ENCODE assay signal across 11 cellular contexts in the genomic region with DNA sequence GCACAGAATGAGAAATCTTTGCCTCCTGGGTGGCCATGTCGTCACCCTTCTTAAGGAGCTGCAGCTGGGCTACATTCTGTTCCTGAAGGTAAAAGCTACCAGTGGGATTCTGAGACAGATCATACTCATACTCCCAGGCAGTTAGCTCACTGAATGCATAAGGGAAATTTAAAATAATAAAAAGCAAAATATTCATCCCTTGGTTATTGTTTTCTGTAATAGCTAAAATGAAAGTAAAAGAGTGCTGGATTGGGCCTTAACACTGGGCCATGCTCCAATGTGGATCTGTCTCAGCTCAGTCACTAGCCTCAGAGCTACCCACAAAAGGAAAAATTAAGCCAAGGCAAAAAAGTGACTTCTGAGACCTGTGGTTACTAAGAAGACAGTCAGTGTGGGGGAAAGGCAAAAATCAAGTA. TPM values are rescaled to one million over a fixed set of nuclear protein-coding genes. Genes with fewer than 3 reads are reported as not detected.
DNase-seq lines count a peak whose midpoint lies in the region; ATAC-seq, FAIRE-seq and TF ChIP-seq lines count a peak whose summit lies in the region.
"Had no signal": no experiment of that assay in that cellular context is flagged by ENCODE, and none has a peak within 500 bp of the region (broad histone marks: within the 10 kb centered on the region; RNA-seq: fewer than 3 reads in every experiment).

No MANE protein-coding gene starts in this region.

- no peak overlapping the region for H2BK120ac ChIP-seq in mesenchymal stem cell (ENCODE audit: low read depth, low read length)

- no peak overlapping the region for H2BK5ac ChIP-seq in mesenchymal stem cell (ENCODE audit: low read depth, low read length, poor library complexity, severe bottlenecking)

- SMC1A ChIA-PET in GM12878 (lab: Charles Lee; ENCODE audit: uncharacterized antibody, unreplicated experiment), result interaction anchor here (1.0 to 2.9 kb wide), 3 partner anchors 8 to 12 kb away, joined by 3 to 13 read pairs (median 4); no protein-coding TSS in a partner anchor

- no TSS peak for BruUV-seq in MCF 10A (replicated peaks; lab: Mats Ljungman, UMichigan)
- no TSS peak for BruUV-seq in GM12878 (replicated peaks; lab: Mats Ljungman, UMichigan)

- no peak overlapping the region; the same call in 1 of the 2 replicates for H2AFZ ChIP-seq in GM12878 (ENCODE audit: control insufficient read depth, low read depth, low read length)
- H2AFZ ChIP-seq in mesenchymal stem cell (ENCODE audit: low read depth, low read length), result no peak overlapping the region

- no peaks in the 10 kb centered on the region for H3K36me3 Mint-ChIP-seq in MCF 10A (ENCODE audit: insufficient read depth, unreplicated experiment)

- H3K27me3 ChIP-seq in breast epithelium, result no peaks in the 10 kb centered on the region
- no peaks in the 10 kb centered on the region for H3K27me3 ChIP-seq in GM12878 (replicated peaks in 1 of 2; ENCODE audit: control insufficient read depth in 2 of 2, insufficient read depth in 2 of 2, low read length in 1 of 2)
- no peaks in the 10 kb centered on the region for H3K27me3 ChIP-seq in mesenchymal stem cell (ENCODE audit: control insufficient read depth in 1 of 2, insufficient read depth in 1 of 2, low read length in 2 of 2)
- H3K27me3 ChIP-seq: brain microvascular endothelial cell had no signal

- H2AK5ac ChIP-seq in mesenchymal stem cell (ENCODE audit: low read length, severe bottlenecking), result no peak overlapping the region

- no peaks in the 10 kb centered on the region for H3K4me1 ChIP-seq in breast epithelium
- H3K4me1 ChIP-seq in GM12878 (ENCODE audit: control insufficient read depth, insufficient read depth, low read length), result no peaks in the 10 kb centered on the region
- H3K4me1 ChIP-seq in mesenchymal stem cell (ENCODE audit: control insufficient read depth, insufficient read depth, low read depth, low read length), result peaks cover 2% of the 10 kb centered on the region

- no peak overlapping the region for H2BK12ac ChIP-seq in mesenchymal stem cell (ENCODE audit: low read length in 2 of 2)

- no peaks in the 10 kb centered on the region for H3K4me1 Mint-ChIP-seq in MCF 10A (ENCODE audit: insufficient read depth, unreplicated experiment)
- H3K4me1 Mint-ChIP-seq: B cell had no signal

- H3K79me1 ChIP-seq in mesenchymal stem cell (replicated peaks; ENCODE audit: low read length, poor library complexity, severe bottlenecking), result no peaks in the 10 kb centered on the region

- H3K4me2 ChIP-seq in GM12878 (ENCODE audit: control insufficient read depth, insufficient read depth) (no peak overlapping the region), mesenchymal stem cell (ENCODE audit: low read length, poor library complexity, severe bottlenecking) (no peak overlapping the region)

- TF ChIP-seq POLR2A in breast epithelium (IDR thresholded peaks at IDR 0.05), result no peak
- TF ChIP-seq POLR2A in GM12878 (IDR thresholded peaks at IDR 0.05; ENCODE audit: low read depth, low read length), result no peak
- no peak for TF ChIP-seq POLR2A in erythroblast (IDR thresholded peaks at IDR 0.05; ENCODE audit: low read length)

- TF ChIP-seq RAD21 in GM12878 (IDR thresholded peaks at IDR 0.05; ENCODE audit: insufficient read depth, low read depth, low read length), result no peak

- H3K14ac ChIP-seq in mesenchymal stem cell (ENCODE audit: low read length in 2 of 2), result no peak overlapping the region

- H3K23ac ChIP-seq in mesenchymal stem cell (ENCODE audit: low read length in 2 of 2), result no peak overlapping the region

- no peak overlapping the region for H4K91ac ChIP-seq in mesenchymal stem cell (ENCODE audit: low read length)

- intact Hi-C loops in breast epithelium (cut with DNase I; ENCODE audit: low total_unique reads) (no loop called here), MCF 10A (cut with micrococcal nuclease) (no loop called here), GM12878 (cut with micrococcal nuclease; ENCODE audit: unreplicated experiment) (no loop called here)

- H3K4ac ChIP-seq in mesenchymal stem cell (ENCODE audit: low read depth in 1 of 2, low read length in 2 of 2), result no peak overlapping the region

- no peak overlapping the region for H3K9ac ChIP-seq in GM12878 (ENCODE audit: control insufficient read depth, insufficient read depth, low read length)
- H3K9ac ChIP-seq in mesenchymal stem cell (ENCODE audit: low read length), result peak overlapping the region; percentile 85

- no peak for FAIRE-seq in GM12878 (lab: Jason Lieb, UNC)
- FAIRE-seq: TTC549 had no signal

- H3K36me3 ChIP-seq in breast epithelium, result no peaks in the 10 kb centered on the region
- H3K36me3 ChIP-seq in GM12878 (ENCODE audit: control insufficient read depth in 2 of 2, insufficient read depth in 2 of 2, low read length in 1 of 2), result no peaks in the 10 kb centered on the region
- H3K36me3 ChIP-seq in mesenchymal stem cell (ENCODE audit: control insufficient read depth in 1 of 2, insufficient read depth in 2 of 2, low read depth in 1 of 2, low read length in 2 of 2), result no peaks in the 10 kb centered on the region
- H3K36me3 ChIP-seq: brain microvascular endothelial cell had no signal

- WGBS in GM12878 (ENCODE audit: insufficient coverage, insufficient replicate concordance, low lambda C conversion rate, missing lambda C conversion rate), result 56% methylated on average over 1 of the region's 1 CpG
- WGBS in mesenchymal stem cell, result 79% methylated on average over 1 of the region's 1 CpG

- POLR2A ChIA-PET in MCF 10A (lab: Yijun Ruan, JAX) (interaction anchor here (0.9 to 1.3 kb wide), 3 partner anchors 8 to 27 kb away, joined by 3 to 5 read pairs (median 4); no protein-coding TSS in a partner anchor), GM12878 (lab: Charles Lee) (interaction anchor here (0.5 to 1.4 kb wide), 3 partner anchors 11 to 16 kb away, joined by 4 to 6 read pairs (median 4); no protein-coding TSS in a partner anchor)

- no peak overlapping the region for H4K8ac ChIP-seq in mesenchymal stem cell (ENCODE audit: low read length)

- no peak overlapping the region for H3K27ac Mint-ChIP-seq in MCF 10A (ENCODE audit: low read depth, unreplicated experiment)
- H3K27ac Mint-ChIP-seq: B cell had no signal

- H3K9me3 Mint-ChIP-seq in MCF 10A (ENCODE audit: unreplicated experiment), result no peaks in the 10 kb centered on the region

- TF ChIP-seq CTCF in breast epithelium (IDR thresholded peaks at IDR 0.05) (no peak), MCF 10A (IDR thresholded peaks at IDR 0.05; ENCODE audit: unreplicated experiment) (no peak), GM12878 (IDR thresholded peaks at IDR 0.05 in 2 of 3, conservative IDR thresholded peaks at IDR 0.05 in 1 of 3; ENCODE audit: control insufficient read depth in 2 of 3, extremely low read depth in 1 of 3, insufficient read depth in 1 of 3, low read depth in 3 of 3, low read length in 3 of 3) (no peak), GM13976 (IDR thresholded peaks at IDR 0.05; ENCODE audit: borderline replicate concordance, control extremely low read depth, extremely low read depth, insufficient read depth, missing control alignments) (no peak)

- H3K4me3 Mint-ChIP-seq in MCF 10A (ENCODE audit: unreplicated experiment), result no peak overlapping the region
- H3K4me3 Mint-ChIP-seq: B cell had no signal

- peak overlapping the region in 2 of 3 donors; percentile 14 to 37 for H3K4me3 ChIP-seq in breast epithelium
- no peak overlapping the region for H3K4me3 ChIP-seq in GM12878
- peak overlapping the region in 1 of 2 experiments; percentile 61 for H3K4me3 ChIP-seq in mesenchymal stem cell (ENCODE audit: insufficient read depth in 1 of 2, low read depth in 1 of 2, low read length in 2 of 2)

- no peak overlapping the region for H2BK15ac ChIP-seq in mesenchymal stem cell (ENCODE audit: low read depth, poor library complexity, severe bottlenecking)

- H4K20me1 ChIP-seq in GM12878 (ENCODE audit: control insufficient read depth, insufficient read depth), result no peaks in the 10 kb centered on the region

- H3K79me2 ChIP-seq in GM12878 (ENCODE audit: control insufficient read depth, insufficient read depth, low read length), result no peaks in the 10 kb centered on the region

- CTCF ChIA-PET in MCF 10A (lab: Yijun Ruan, JAX) (interaction anchor here (0.7 to 1.4 kb wide), 3 partner anchors 10 to 26 kb away, joined by 3 to 4 read pairs (median 3); no protein-coding TSS in a partner anchor), GM12878 (lab: Yijun Ruan, JAX) (interaction anchor here (1.3 to 2.1 kb wide), 2 partner anchors 22 to 129 kb away, joined by 3 to 11 read pairs; no protein-coding TSS in a partner anchor)

- no peaks in the 10 kb centered on the region for H3K27me3 Mint-ChIP-seq in MCF 10A (ENCODE audit: insufficient read depth, unreplicated experiment)

- in situ Hi-C loops in GM12878 (cut with MboI) (no loop called here), GM13976 (cut with MboI; ENCODE audit: low sequenced_read_pairs, unreplicated experiment) (no loop called here)

- H3K18ac ChIP-seq in mesenchymal stem cell (ENCODE audit: low read depth in 1 of 2, low read length in 2 of 2), result no peak overlapping the region

- H3K9me3 ChIP-seq in breast epithelium, result no peaks in the 10 kb centered on the region
- no peaks in the 10 kb centered on the region; the same call in 2 of the 3 replicates for H3K9me3 ChIP-seq in GM12878 (replicated peaks; ENCODE audit: control insufficient read depth, insufficient read depth, low read length)
- no peaks in the 10 kb centered on the region for H3K9me3 ChIP-seq in mesenchymal stem cell (ENCODE audit: control insufficient read depth, low read length)

- H3K27ac ChIP-seq in breast epithelium (no peak overlapping the region), GM12878 (ENCODE audit: control insufficient read depth, insufficient read depth) (no peak overlapping the region), mesenchymal stem cell (ENCODE audit: low read length, poor library complexity, severe bottlenecking) (no peak overlapping the region)
- H3K27ac ChIP-seq: brain microvascular endothelial cell had no signal

- ATAC-seq in GM12878, result peak; percentile 45; the same call in 2 of the 3 replicates

- TF ChIP-seq EP300 in GM12878 (IDR thresholded peaks at IDR 0.05; ENCODE audit: borderline replicate concordance in 1 of 2, control insufficient read depth in 1 of 2, low read depth in 2 of 2, low read length in 2 of 2), result no peak

- RAD21 ChIA-PET in GM12878 (lab: Charles Lee; ENCODE audit: unreplicated experiment), result interaction anchor here (1.1 to 1.5 kb wide), 2 partner anchors 16 to 129 kb away, joined by 4 to 6 read pairs; no protein-coding TSS in a partner anchor

- DNase-seq in breast epithelium (ENCODE audit: low spot score in 2 of 2) (no peak), MCF 10A (ENCODE audit: unreplicated experiment) (no peak), GM12878 (ENCODE audit: low read depth, low spot score) (no peak), mesenchymal stem cell (peak; percentile 24), ureter (ENCODE audit: low spot score) (peak; percentile 32), GM13976 (ENCODE audit: low spot score) (no peak), erythroblast (lab: John Stamatoyannopoulos, UW) (no peak), amygdala (lab: John Stamatoyannopoulos, UW) (no peak)
- DNase-seq: brain microvascular endothelial cell had no signal

RNA-seq across cellular contexts. Expression of a gene that starts 8.9 kb away (rescaled TPM):
- total RNA-seq in breast epithelium, result 10 to 100 TPM; 20.5 to 32.8 (median 22.9) TPM
- 14.4 and 16.5 TPM in 2 replicates for total RNA-seq in MCF 10A (2022)
- 52.9 and 56.0 TPM in 2 replicates for total RNA-seq in GM12878 (2013; cell fraction: nucleolus; rRNA removed)
- 5.7 and 6.7 TPM in 2 replicates for total RNA-seq in GM12878 (2014; rRNA removed)
- total RNA-seq in GM12878 (2014; rRNA removed; fragmentation: Illumina TruSeq; extraction: Trizol), result 4.6 and 5.8 TPM in 2 replicates
- total RNA-seq in GM12878 (2021), result 6.1 and 8.4 TPM in 2 replicates
- 4.0 TPM for polyA plus RNA-seq in GM12878 (2011; ENCODE audit: low read depth)
- polyA plus RNA-seq in GM12878 (2011; rRNA removed), result 6.8 and 9.1 TPM in 2 replicates
- 10.4 and 11.9 TPM in 2 replicates for polyA plus RNA-seq in GM12878 (2011; cell fraction: cytosol; rRNA removed)
- polyA plus RNA-seq in GM12878 (2011; cell fraction: nucleus; rRNA removed), result 36.4 and 38.5 TPM in 2 replicates
- polyA plus RNA-seq in GM12878 (2012), result 7.2 and 7.9 TPM in 2 replicates
- polyA plus RNA-seq in GM12878 (2014; fragmentation: Illumina TruSeq; extraction: Trizol), result 8.2 and 10.7 TPM in 2 replicates
- polyA plus RNA-seq in GM12878 (2014; fragmentation: Nextera tagmentation; extraction: Ambion mirVana), result 1 to 10 TPM in 1 of 2 experiments, under 1 TPM in 1; 0.42 to 1.4 TPM
- 11.4 and 16.3 TPM in 2 replicates for polyA plus RNA-seq in GM12878 (2014; rRNA removed)
- 1 to 10 TPM; 9.6 to 9.9 TPM for polyA plus RNA-seq in GM12878 (2016; fragmentation: Nextera tagmentation; extraction: Ambion mirVana)
- polyA minus RNA-seq in GM12878 (2011; rRNA and poly(A)+ RNA removed), result 4.9 and 7.1 TPM in 2 replicates
- 2.9 and 4.2 TPM in 2 replicates for polyA minus RNA-seq in GM12878 (2011; cell fraction: cytosol; rRNA and poly(A)+ RNA removed)
- 6.4 and 9.6 TPM in 2 replicates for polyA minus RNA-seq in GM12878 (2011; cell fraction: nucleus; rRNA and poly(A)+ RNA removed)
- polyA plus RNA-seq in mesenchymal stem cell (2013, experiment 1 of 2), result 11.8 TPM
- polyA plus RNA-seq in mesenchymal stem cell (2013, experiment 2 of 2), result 10.7 TPM
- 23.8 TPM for total RNA-seq in ureter

RNA-seq across cellular contexts. Expression of a gene that starts 18.1 kb away (rescaled TPM):
- total RNA-seq in breast epithelium (100 to 1,000 TPM in 2 of 3 donors, 10 to 100 TPM in 1; 97.3 to 155 (median 115) TPM), MCF 10A (2022) (74.1 and 78.6 TPM in 2 replicates), GM12878 (2014; rRNA removed) (33.0 and 36.3 TPM in 2 replicates), GM12878 (2014; rRNA removed; fragmentation: Illumina TruSeq; extraction: Trizol) (25.3 and 26.6 TPM in 2 replicates), GM12878 (2021) (24.7 and 25.8 TPM in 2 replicates), ureter (83.9 TPM)
- 113 and 114 TPM in 2 replicates for total RNA-seq in GM12878 (2013; cell fraction: nucleolus; rRNA removed)
- polyA plus RNA-seq in GM12878 (2011; ENCODE audit: low read depth), result 14.5 TPM
- polyA plus RNA-seq in GM12878 (2011; rRNA removed) (44.6 and 53.2 TPM in 2 replicates), GM12878 (2014; fragmentation: Illumina TruSeq; extraction: Trizol) (22.7 and 23.8 TPM in 2 replicates), GM12878 (2014; fragmentation: Nextera tagmentation; extraction: Ambion mirVana) (1 to 10 TPM; 1.9 to 3.2 TPM), GM12878 (2014; rRNA removed) (19.1 and 20.1 TPM in 2 replicates), GM12878 (2016; fragmentation: Nextera tagmentation; extraction: Ambion mirVana) (10 to 100 TPM in 1 of 2 experiments, 1 to 10 TPM in 1; 2.8 to 19.7 TPM)
- 32.6 and 32.8 TPM in 2 replicates for polyA plus RNA-seq in GM12878 (2011; cell fraction: cytosol; rRNA removed)
- 45.8 and 49.1 TPM in 2 replicates for polyA plus RNA-seq in GM12878 (2011; cell fraction: nucleus; rRNA removed)
- 18.7 and 24.3 TPM in 2 replicates for polyA plus RNA-seq in GM12878 (2012)
- polyA minus RNA-seq in GM12878 (2011; rRNA and poly(A)+ RNA removed), result 50.8 and 59.8 TPM in 2 replicates
- polyA minus RNA-seq in GM12878 (2011; cell fraction: cytosol; rRNA and poly(A)+ RNA removed), result 30.4 and 30.6 TPM in 2 replicates
- 23.1 and 31.4 TPM in 2 replicates for polyA minus RNA-seq in GM12878 (2011; cell fraction: nucleus; rRNA and poly(A)+ RNA removed)
- 31.0 TPM for polyA plus RNA-seq in mesenchymal stem cell (2013, experiment 1 of 2)
- polyA plus RNA-seq in mesenchymal stem cell (2013, experiment 2 of 2), result 31.9 TPM

Comparison
In these comparisons a context has a peak if more than half of its experiments do, and no peak if none do; other contexts are left out.
1. DNase-seq: peak in mesenchymal stem cell (single experiment) and ureter (single experiment); none in breast epithelium (0 of 2), MCF 10A (single experiment), GM12878 (single experiment), GM13976 (single experiment), erythroblast (0 of 2) and amygdala (0 of 56).